ENCODE assay signal across 8 cellular contexts in genomic region chr2:134367915-134368911, GRCh38.
DNase-seq lines count a peak whose midpoint lies in the region; ATAC-seq lines count a peak whose summit lies in the region.

No MANE protein-coding gene starts in this region.

- H3K9me3 Mint-ChIP-seq in activated naive CD4-positive, alpha-beta T cell treated with anti-CD3 and anti-CD28 coated beads, Interleukin-2, amount 10 ng/mL, durations not matched to agents 7 days and 5 days: no peaks in the 10 kb centered on the region

- no peak overlapping the region for H3K9ac ChIP-seq in stomach smooth muscle (ENCODE audit: low read length in 2 of 2)

- CTCF ChIA-PET in activated naive CD4-positive, alpha-beta T cell treated with anti-CD3 and anti-CD28 coated beads, Interleukin-2, amount 10 ng/mL, durations not matched to agents 7 days and 5 days (lab: Charles Lee): interaction anchor here (1.0 kb wide), 1 partner anchor 122 kb away, joined by 3 read pairs; no protein-coding TSS in a partner anchor

- DNase-seq in activated naive CD4-positive, alpha-beta T cell treated with anti-CD3 and anti-CD28 coated beads, Interleukin-2, amount 10 ng/mL, durations not matched to agents 7 days and 5 days: peak; percentile 21
- DNase-seq in activated naive CD4-positive, alpha-beta T cell treated with Interleukin-2 at 50 U/mL for 16 hours: no peak
- DNase-seq in SW480 (ENCODE audit: low spot score) (peak; percentile 95), glomerular visceral epithelial cell (ENCODE audit: extremely low spot score) (peak; percentile 24)

- peaks cover 18% of the 10 kb centered on the region for H3K4me1 Mint-ChIP-seq in activated naive CD4-positive, alpha-beta T cell treated with anti-CD3 and anti-CD28 coated beads, Interleukin-2, amount 10 ng/mL, durations not matched to agents 7 days and 5 days

- H3K27me3 Mint-ChIP-seq in activated naive CD4-positive, alpha-beta T cell treated with anti-CD3 and anti-CD28 coated beads, Interleukin-2, amount 10 ng/mL, durations not matched to agents 7 days and 5 days: no peaks in the 10 kb centered on the region

- peaks cover 23% of the 10 kb centered on the region for H3K36me3 Mint-ChIP-seq in activated naive CD4-positive, alpha-beta T cell treated with anti-CD3 and anti-CD28 coated beads, Interleukin-2, amount 10 ng/mL, durations not matched to agents 7 days and 5 days

- no peaks in the 10 kb centered on the region for H3K9me3 ChIP-seq in stomach smooth muscle (ENCODE audit: control insufficient read depth in 2 of 2, low read length in 2 of 2)

- no peak for ATAC-seq in HG02571 (IDR thresholded peaks at IDR 0.05; ENCODE audit: unreplicated experiment)
- ATAC-seq in HG03175 (IDR thresholded peaks at IDR 0.05; ENCODE audit: unreplicated experiment): no peak
- no peak for ATAC-seq in HG02798 (IDR thresholded peaks at IDR 0.05; ENCODE audit: poor library complexity, unreplicated experiment)

- H3K27ac Mint-ChIP-seq in activated naive CD4-positive, alpha-beta T cell treated with anti-CD3 and anti-CD28 coated beads, Interleukin-2, amount 10 ng/mL, durations not matched to agents 7 days and 5 days: peak overlapping the region; percentile 6

- H3K36me3 ChIP-seq in stomach smooth muscle (ENCODE audit: control insufficient read depth in 2 of 2, insufficient read depth in 2 of 2, low read length in 2 of 2): no peaks in the 10 kb centered on the region

- no peak overlapping the region for H3K4me3 Mint-ChIP-seq in activated naive CD4-positive, alpha-beta T cell treated with anti-CD3 and anti-CD28 coated beads, Interleukin-2, amount 10 ng/mL, durations not matched to agents 7 days and 5 days

- no peak overlapping the region for H3K4me3 ChIP-seq in stomach smooth muscle (ENCODE audit: low read length in 2 of 2)

- H3K4me1 ChIP-seq in stomach smooth muscle (ENCODE audit: control insufficient read depth, insufficient read depth, low read length): peaks cover 26% of the 10 kb centered on the region

- H3K27ac ChIP-seq in stomach smooth muscle (ENCODE audit: low read length): peak overlapping the region; percentile 11

- no peaks in the 10 kb centered on the region for H3K27me3 ChIP-seq in stomach smooth muscle (ENCODE audit: control insufficient read depth in 1 of 2, insufficient read depth in 2 of 2, low read length in 2 of 2)
